20 cellular contexts compared by ENCODE assay signal in genomic region chr12:100801335-100801734, GRCh38. TPM values are rescaled to one million over a fixed set of nuclear protein-coding genes. Genes with fewer than 3 reads are reported as not detected.
"Had no signal": no experiment of that assay in that cellular context is flagged by ENCODE, and none has a peak within 500 bp of the region (broad histone marks: within the 10 kb centered on the region; RNA-seq: fewer than 3 reads in every experiment).

No MANE protein-coding gene starts in this region.

- DNase-seq: activated B cell treated with CpG ODN at 0.5 μM for 24 hours; activated CD4-positive, alpha-beta T cell treated with anti-CD3 and anti-CD28 coated beads for 36 hours; activated CD4-positive, alpha-beta T cell treated with anti-CD3 and anti-CD28 coated beads, Interleukin-2, amount 50 U/mL, for 4 hours; activated effector memory CD4-positive, alpha-beta T cell treated with Interleukin-2 at 50 U/mL for 16 hours; activated naive CD4-positive, alpha-beta T cell treated with Interleukin-2 at 50 U/mL for 16 hours; cortex of kidney; endodermal cell; foreskin keratinocyte; heart right ventricle; left ventricle myocardium superior; mammary epithelial cell; naive B cell; ovary; sigmoid colon; stimulated activated CD4-positive, alpha-beta T cell treated with anti-CD3 and anti-CD28 coated beads, Interleukin-15, amount 100 ng/mL, for 24 hours; stimulated activated naive CD4-positive, alpha-beta T cell; T-helper 1 cell; trophoblast cell had no signal

- H3K9me3 ChIP-seq: ovary, sigmoid colon had no signal

- H3K27me3 ChIP-seq: foreskin keratinocyte, ovary, sigmoid colon had no signal

- H3K4me3 ChIP-seq: heart right ventricle, ovary, sigmoid colon, thoracic aorta had no signal

- H3K4me1 ChIP-seq: heart right ventricle had no signal

- ATAC-seq: activated CD4-positive, alpha-beta T cell treated with anti-CD3 and anti-CD28 coated beads for 36 hours; esophagus mucosa; foreskin keratinocyte; heart right ventricle; left ventricle myocardium superior had no signal

- H3K36me3 ChIP-seq: heart right ventricle, ovary, sigmoid colon, thoracic aorta had no signal

- H3K27ac ChIP-seq: foreskin keratinocyte, heart right ventricle, ovary, sigmoid colon, thoracic aorta had no signal

RNA-seq across cellular contexts. Expression of gene ANO4, which starts 6.8 kb away (rescaled TPM):
- total RNA-seq: activated B cell treated with CpG ODN at 0.5 μM for 24 hours; activated CD4-positive, alpha-beta T cell treated with anti-CD3 and anti-CD28 coated beads for 36 hours; esophagus mucosa; thoracic aorta had no signal
